2 cellular contexts compared by ENCODE assay signal in genomic region chr7:123478056-123478455, GRCh38. TPM values are rescaled to one million over a fixed set of nuclear protein-coding genes. Genes with fewer than 3 reads are reported as not detected.
"Had no signal": no experiment of that assay in that cellular context is flagged by ENCODE, and none has a peak within 500 bp of the region (broad histone marks: within the 10 kb centered on the region; RNA-seq: fewer than 3 reads in every experiment).

No MANE protein-coding gene starts in this region.

RNA-seq across cellular contexts. Expression of gene IQUB, which starts 56.3 kb away (rescaled TPM):
- total RNA-seq: endothelial cell of umbilical vein, esophagus mucosa had no signal
